ENCODE assay signal across 7 cellular contexts in the genomic region with DNA sequence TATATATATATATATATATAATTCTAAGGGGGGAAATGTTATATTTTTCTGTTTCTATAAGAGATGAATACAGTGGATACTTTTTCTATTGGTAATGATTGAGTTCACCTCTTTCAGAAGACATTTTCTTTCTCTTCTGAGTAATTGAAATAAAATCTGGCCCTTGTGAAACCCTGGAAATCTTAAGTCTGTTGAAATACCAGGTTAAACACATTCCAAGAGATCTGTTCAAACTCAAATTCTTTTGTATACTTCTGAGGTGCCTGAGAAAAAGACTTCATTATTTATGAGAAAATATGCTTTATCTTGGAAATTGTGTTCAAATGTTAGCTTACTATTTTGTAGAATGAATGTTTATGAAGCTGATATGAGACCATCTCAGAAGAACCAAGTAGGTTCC. TPM values are rescaled to one million over a fixed set of nuclear protein-coding genes. Genes with fewer than 3 reads are reported as not detected.
DNase-seq lines count a peak whose midpoint lies in the region; FAIRE-seq and TF ChIP-seq lines count a peak whose summit lies in the region.
"Not testable (repeated sequence)": the region's sequence is repeated elsewhere in the genome, so short reads cannot be mapped to it uniquely, and the experiment has no call there.

No MANE protein-coding gene starts in this region.

- peak overlapping the region; percentile 24 for H3K4me3 ChIP-seq in adipocyte (ENCODE audit: low read length)
- H3K4me3 ChIP-seq in keratinocyte (ENCODE audit: control insufficient read depth in 2 of 3, extremely low read depth in 1 of 3, insufficient read depth in 2 of 3, low read depth in 1 of 3, low read length in 3 of 3); osteoblast (ENCODE audit: insufficient read depth, low read length): not testable (repeated sequence)

- FAIRE-seq in D721Med (lab: Jason Lieb, UNC), result peak; percentile 80
- FAIRE-seq in GM18507 (lab: Jason Lieb, UNC), result peak; percentile 12
- peak; percentile 48 for FAIRE-seq in keratinocyte (lab: Jason Lieb, UNC)

- H3K79me2 ChIP-seq in keratinocyte (ENCODE audit: control insufficient read depth, insufficient read depth, low read length), result not testable (repeated sequence)
- peaks cover 17% of the 10 kb centered on the region for H3K79me2 ChIP-seq in osteoblast (ENCODE audit: insufficient read depth, low read length)

- not testable (repeated sequence) for H3K27ac ChIP-seq in keratinocyte (ENCODE audit: control insufficient read depth, insufficient read depth, low read length)
- peak overlapping the region; percentile 20 for H3K27ac ChIP-seq in osteoblast (ENCODE audit: low read depth, low read length)

- H3K36me3 Mint-ChIP-seq in chondrocyte (ENCODE audit: low read depth), result peaks cover 25% of the 10 kb centered on the region

- H3K36me3 ChIP-seq in adipocyte (ENCODE audit: control insufficient read depth, insufficient read depth, low read length, severe bottlenecking) (peaks cover 45% of the 10 kb centered on the region), keratinocyte (ENCODE audit: control insufficient read depth in 2 of 2, extremely low read depth in 1 of 2, insufficient read depth in 2 of 2, low read length in 2 of 2) (peaks cover 12 to 13% of the 10 kb centered on the region in 2 experiments), osteoblast (ENCODE audit: insufficient read depth, low read length) (peaks cover 28% of the 10 kb centered on the region)

- peaks cover 55% of the 10 kb centered on the region for H3K4me1 Mint-ChIP-seq in chondrocyte (ENCODE audit: low read depth)

- H3K4me2 ChIP-seq in keratinocyte (ENCODE audit: control insufficient read depth, extremely low read depth, insufficient read depth, low read depth, low read length); osteoblast (ENCODE audit: insufficient read depth, low read length): not testable (repeated sequence)

- not testable (repeated sequence) for H4K20me1 ChIP-seq in keratinocyte (ENCODE audit: control insufficient read depth, extremely low read depth, insufficient read depth, low read length); osteoblast (ENCODE audit: insufficient read depth, low read length)

- peak overlapping the region; percentile 54 for H3K9ac ChIP-seq in adipocyte (ENCODE audit: low read length)
- not testable (repeated sequence) for H3K9ac ChIP-seq in keratinocyte (ENCODE audit: control insufficient read depth, extremely low read depth, insufficient read depth, low read length)

- dilution Hi-C loops in keratinocyte (cut with MboI; ENCODE audit: extremely low pct_ligation_motif_present, low sequenced_read_pairs), result not testable (repeated sequence)

- not testable (repeated sequence) for H3K9me3 ChIP-seq in adipocyte (ENCODE audit: control insufficient read depth, low read length); keratinocyte (ENCODE audit: control insufficient read depth, low read depth, low read length); osteoblast (ENCODE audit: low read depth, low read length)

- not testable (repeated sequence) for H3K27me3 ChIP-seq in adipocyte (replicated peaks; ENCODE audit: control insufficient read depth, insufficient read depth, low read length); keratinocyte (ENCODE audit: control insufficient read depth, extremely low read depth, insufficient read depth, low read length); osteoblast (ENCODE audit: insufficient read depth, low read length)

- H3K27me3 Mint-ChIP-seq in chondrocyte (ENCODE audit: low read depth), result not testable (repeated sequence)

- peaks cover 55% of the 10 kb centered on the region for H3K4me1 ChIP-seq in adipocyte (ENCODE audit: control insufficient read depth, insufficient read depth, low read length)
- H3K4me1 ChIP-seq in keratinocyte (ENCODE audit: control insufficient read depth, extremely low read depth, insufficient read depth, low read length), result not testable (repeated sequence)
- peaks cover 19% of the 10 kb centered on the region for H3K4me1 ChIP-seq in osteoblast (ENCODE audit: insufficient read depth, low read length)

- DNase-seq in D721Med (ENCODE audit: insufficient read length, low spot score); GM18507 (ENCODE audit: extremely low spot score, insufficient read length, low read depth); chondrocyte (ENCODE audit: low spot score); keratinocyte (ENCODE audit: low read depth, low spot score); osteoblast (ENCODE audit: insufficient read length, low spot score, missing footprints): not testable (repeated sequence)
- DNase-seq in adipocyte (ENCODE audit: low read depth), result peak; percentile 65
- DNase-seq in fibroblast of peridontal ligament (ENCODE audit: extremely low read depth), result peak; percentile 56

- not testable (repeated sequence) for H3K9me1 ChIP-seq in keratinocyte (ENCODE audit: control insufficient read depth, extremely low read depth, insufficient read depth, low read length)

- H3K27ac Mint-ChIP-seq in chondrocyte (ENCODE audit: unreplicated experiment), result peak overlapping the region; percentile 27

- not testable (repeated sequence) for TF ChIP-seq CTCF in D721Med (IDR thresholded peaks at IDR 0.05; ENCODE audit: insufficient read depth, missing control alignments); chondrocyte (IDR thresholded peaks at IDR 0.05); keratinocyte (optimal IDR thresholded peaks at IDR 0.05 in 1 of 3, IDR thresholded peaks at IDR 0.05 in 1 of 3, conservative IDR thresholded peaks at IDR 0.05 in 1 of 3; ENCODE audit: extremely low read depth in 1 of 3, insufficient read depth in 2 of 3, low read length in 3 of 3); osteoblast (IDR thresholded peaks at IDR 0.05; ENCODE audit: extremely low read depth, low read depth, low read length)

- H2AFZ ChIP-seq in keratinocyte (ENCODE audit: control insufficient read depth, low read length); osteoblast (ENCODE audit: low read length): not testable (repeated sequence)

- not testable (repeated sequence) for H3K9me3 Mint-ChIP-seq in chondrocyte (ENCODE audit: low read depth)

- not testable (repeated sequence) for H3K4me3 Mint-ChIP-seq in chondrocyte (ENCODE audit: unreplicated experiment)

RNA-seq across cellular contexts. Expression of gene EBLN2, which starts 4.8 kb away (rescaled TPM):
- total RNA-seq in chondrocyte, result 2.5 to 4.7 TPM (median 3.3 TPM) in 3 replicates
- polyA plus RNA-seq in keratinocyte, result 1.0 to 4.0 TPM (median 2.9 TPM) in 3 replicates
- 1.1 TPM for polyA plus RNA-seq in keratinocyte (2011; ENCODE audit: low read depth)
- polyA plus RNA-seq in keratinocyte (2011; cell fraction: cytosol; rRNA removed), result 0.09 TPM in 1 of 2 replicates, not detected in the other
- polyA plus RNA-seq in keratinocyte (2011; cell fraction: nucleus; rRNA removed), result 6.9 and 9.9 TPM in 2 replicates
- 0.79 and 1.5 TPM in 2 replicates for polyA plus RNA-seq in keratinocyte (2012; ENCODE audit: low replicate concordance)
- 0.43 to 10.7 TPM (median 9.0 TPM) in 3 replicates for polyA minus RNA-seq in keratinocyte
- polyA minus RNA-seq in keratinocyte (2011; cell fraction: cytosol; rRNA and poly(A)+ RNA removed), result not detected
- polyA minus RNA-seq in keratinocyte (2011; cell fraction: nucleus; rRNA and poly(A)+ RNA removed), result 6.6 and 11.6 TPM in 2 replicates
- 6.2 and 7.4 TPM in 2 replicates for total RNA-seq in osteoblast
